1 cellular context compared by ENCODE assay signal in genomic region chr19:55654833-55655647, GRCh38.
TF ChIP-seq lines count a peak whose summit lies in the region.

Gene U2AF2 (plus strand): TSS chr19:55655035. CDS start chr19:55655105, 70 bp downstream.

TF ChIP-seq in K562, 482 proteins besides CTCF, POLR2A, EP300 and RAD21 (continued from another document):
- TF ChIP-seq THAP7 (CRISPR knock-in tag; IDR thresholded peaks at IDR 0.05) = peak; percentile 80; the same call in 1 of the 2 replicates
